ENCODE assay signal across 21 cellular contexts in the genomic region with DNA sequence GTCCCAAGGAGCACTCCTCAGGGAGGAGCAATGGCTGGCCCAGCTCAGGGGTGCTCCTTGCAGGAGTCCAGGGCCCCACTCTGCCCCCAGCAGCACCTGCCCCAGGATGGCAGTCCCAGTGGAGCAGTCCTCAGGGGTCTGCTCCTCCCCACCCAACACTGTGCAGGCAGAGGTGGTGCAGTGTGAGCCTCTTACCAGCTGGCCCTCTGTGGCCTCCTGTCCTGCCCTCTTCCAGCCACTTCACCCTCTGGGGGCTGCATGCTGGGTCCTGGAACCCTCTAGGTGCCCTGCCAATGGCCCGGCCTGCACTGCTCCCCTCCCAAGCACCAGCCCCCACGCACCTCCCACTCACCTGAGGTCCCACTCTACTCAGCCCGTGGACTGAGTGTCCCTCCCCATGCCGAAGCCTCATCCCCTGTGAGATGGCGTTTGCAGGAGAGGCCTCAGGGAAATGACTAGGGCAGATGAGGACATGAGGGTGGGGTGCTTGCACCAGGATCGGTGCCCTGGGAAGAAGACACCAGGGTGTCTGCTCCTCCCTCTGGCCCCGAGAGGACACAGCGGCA. TPM values are rescaled to one million over a fixed set of nuclear protein-coding genes. Genes with fewer than 3 reads are reported as not detected.
A peak's percentile ranks its signal among the peaks of the same experiment; 100 is the strongest.
DNase-seq lines count a peak whose midpoint lies in the region; ATAC-seq, FAIRE-seq and TF ChIP-seq lines count a peak whose summit lies in the region.
"Had no signal": no experiment of that assay in that cellular context is flagged by ENCODE, and none has a peak within 500 bp of the region (broad histone marks: within the 10 kb centered on the region; RNA-seq: fewer than 3 reads in every experiment).

No MANE protein-coding gene starts in this region.

- H2AK9ac ChIP-seq in IMR-90 (replicated peaks; ENCODE audit: low read depth, low read length, poor library complexity), result peak overlapping the region; percentile 8

- ATAC-seq in activated CD8-positive, alpha-beta memory T cell treated with anti-CD3 and anti-CD28 coated beads, Interleukin-2, amount 10 ng/mL, durations not matched to agents 7 days and 5 days, result no peak
- ATAC-seq in IMR-90 (ENCODE audit: low read depth), result no peak
- no peak for ATAC-seq in HepG2
- ATAC-seq in HG03354 (IDR thresholded peaks at IDR 0.05; ENCODE audit: poor library complexity, severe bottlenecking, unreplicated experiment), result no peak
- no peak for ATAC-seq in HG02852 (IDR thresholded peaks at IDR 0.05; ENCODE audit: unreplicated experiment)
- ATAC-seq: GM12878, K562, PC-3 had no signal

- H3K36me3 ChIP-seq in IMR-90 (ENCODE audit: control insufficient read depth, insufficient read depth, low read length) (no peaks in the 10 kb centered on the region), HepG2 (replicated peaks in 1 of 2; ENCODE audit: control insufficient read depth in 1 of 2, insufficient read depth in 2 of 2, low read length in 2 of 2) (no peaks in the 10 kb centered on the region)
- H3K36me3 ChIP-seq: BLaER1 treated with 17β-estradiol and CSF1 and Interleukin-3, amounts not matched to agents 10 nM and 100 nM had no signal

- no peak overlapping the region for H3K18ac ChIP-seq in IMR-90 (ENCODE audit: low read depth, low read length)

- H4K20me1 ChIP-seq in IMR-90 (ENCODE audit: insufficient read depth, low read length), result no peaks in the 10 kb centered on the region
- H4K20me1 ChIP-seq in HepG2 (ENCODE audit: insufficient read depth, low read length), result no peaks in the 10 kb centered on the region
- H4K20me1 ChIP-seq: BLaER1 treated with 17β-estradiol and CSF1 and Interleukin-3, amounts not matched to agents 10 nM and 100 nM had no signal

- H3K14ac ChIP-seq in IMR-90 (replicated peaks; ENCODE audit: low read depth, low read length), result no peak overlapping the region

- in situ Hi-C loops in IMR-90 (cut with MboI; ENCODE audit: low sequenced_read_pairs) (no loop called here), HepG2 (cut with HindIII; ENCODE audit: extremely low pct_ligation_motif_present, low pct_unique_long_range_greater_than_20kb) (no loop called here)

- POLR2A ChIA-PET in IMR-90 (lab: Charles Lee; ENCODE audit: unreplicated experiment), result no interaction called here
- POLR2A ChIA-PET in HepG2 (lab: Yijun Ruan, JAX), result no interaction called here

- H3K36me3 Mint-ChIP-seq in activated CD8-positive, alpha-beta memory T cell treated with anti-CD3 and anti-CD28 coated beads, Interleukin-2, amount 10 ng/mL, durations not matched to agents 7 days and 5 days, result no peaks in the 10 kb centered on the region

- H4K91ac ChIP-seq in IMR-90 (ENCODE audit: insufficient read depth, low read depth, low read length), result peak overlapping the region; percentile 10; the same call in 1 of the 2 replicates

- no peak overlapping the region for H2BK5ac ChIP-seq in IMR-90 (ENCODE audit: low read depth, low read length, poor library complexity, severe bottlenecking)

- H3K4me1 Mint-ChIP-seq in activated CD8-positive, alpha-beta memory T cell treated with anti-CD3 and anti-CD28 coated beads, Interleukin-2, amount 10 ng/mL, durations not matched to agents 7 days and 5 days, result no peaks in the 10 kb centered on the region

- TF ChIP-seq POLR2A in IMR-90 (IDR thresholded peaks at IDR 0.05; ENCODE audit: low read depth, low read length) (no peak), HepG2 (IDR thresholded peaks at IDR 0.05; ENCODE audit: insufficient read depth in 1 of 2, low read depth in 2 of 2, low read length in 2 of 2) (no peak)

- DNase-seq in activated CD8-positive, alpha-beta memory T cell treated with anti-CD3 and anti-CD28 coated beads, Interleukin-2, amount 10 ng/mL, durations not matched to agents 7 days and 5 days, result peak; percentile 38
- DNase-seq in activated CD8-positive, alpha-beta memory T cell treated with anti-CD3 and anti-CD28 coated beads for 24 hours, result no peak
- no peak for DNase-seq in IMR-90
- no peak for DNase-seq in HepG2 (ENCODE audit: low spot score)
- peak; percentile 62 for DNase-seq in posterior vena cava (ENCODE audit: low spot score)
- no peak for DNase-seq in superior temporal gyrus (ENCODE audit: extremely low spot score)
- DNase-seq: GDM1, GM23248, HCEC 1CT, NCI-H146, NCI-H2081, NCI-H510A treated with DMSO at 0.1 percent for 48 hours, NCI-H82, PC-3 had no signal

- TF ChIP-seq EP300 in HepG2 (IDR thresholded peaks at IDR 0.05; ENCODE audit: low read depth in 2 of 2, low read length in 2 of 2), result no peak
- no peak for TF ChIP-seq EP300 in HepG2 (CRISPR knock-in tag; IDR thresholded peaks at IDR 0.05; ENCODE audit: borderline replicate concordance)

- peak overlapping the region; percentile 95 for H2BK120ac ChIP-seq in IMR-90 (ENCODE audit: low read depth, low read length)

- no peak overlapping the region for H3K4me3 ChIP-seq in IMR-90 (ENCODE audit: insufficient read depth, low read depth, low read length)
- H3K4me3 ChIP-seq in HepG2 (replicated peaks in 1 of 3; ENCODE audit: insufficient read depth in 1 of 3, low read depth in 2 of 3, low read length in 3 of 3), result no peak overlapping the region
- H3K4me3 ChIP-seq: BLaER1 treated with 17β-estradiol and CSF1 and Interleukin-3, amounts not matched to agents 10 nM and 100 nM; GM12878; GM23248; K562 had no signal

- H3K27ac ChIP-seq in IMR-90 (ENCODE audit: insufficient read depth, low read length) (no peak overlapping the region), HepG2 (ENCODE audit: extremely low read length, insufficient read depth, low read length) (no peak overlapping the region)
- H3K27ac ChIP-seq: BLaER1 treated with 17β-estradiol and CSF1 and Interleukin-3, amounts not matched to agents 10 nM and 100 nM; GM23248; RWPE1 had no signal

- no peak overlapping the region for H4K5ac ChIP-seq in IMR-90 (ENCODE audit: low read depth, low read length)

- H3K79me2 ChIP-seq in HepG2 (ENCODE audit: insufficient read depth, low read length), result no peaks in the 10 kb centered on the region

- H2BK15ac ChIP-seq in IMR-90 (ENCODE audit: low read depth, low read length), result no peak overlapping the region; the same call in 2 of the 3 replicates

- TF ChIP-seq RAD21 in IMR-90 (IDR thresholded peaks at IDR 0.05; ENCODE audit: low read length), result no peak
- no peak for TF ChIP-seq RAD21 in HepG2 (CRISPR knock-in tag; IDR thresholded peaks at IDR 0.05)

- H3K23ac ChIP-seq in IMR-90 (ENCODE audit: low read depth, low read length), result no peak overlapping the region

- H3K56ac ChIP-seq in IMR-90 (ENCODE audit: extremely low read depth, insufficient read depth, low read length), result no peak overlapping the region

- no peak overlapping the region; the same call in 1 of the 2 replicates for H2BK20ac ChIP-seq in IMR-90 (ENCODE audit: low read depth, low read length)

- TF ChIP-seq CTCF in IMR-90 (conservative IDR thresholded peaks at IDR 0.05; ENCODE audit: low read depth, low read length), result no peak
- no peak for TF ChIP-seq CTCF in HepG2 (CRISPR knock-in tag; IDR thresholded peaks at IDR 0.05)

- H2AK5ac ChIP-seq in IMR-90 (ENCODE audit: low read depth, low read length), result peak overlapping the region; percentile 56

- H3K4me1 ChIP-seq in IMR-90 (ENCODE audit: control insufficient read depth, insufficient read depth, low read length) (peaks cover 17% of the 10 kb centered on the region), HepG2 (ENCODE audit: insufficient read depth, low read length) (peaks cover 35% of the 10 kb centered on the region)

- H3K9me3 ChIP-seq in IMR-90 (ENCODE audit: control insufficient read depth, insufficient read depth, low read length) (no peaks in the 10 kb centered on the region), HepG2 (ENCODE audit: low read length) (no peaks in the 10 kb centered on the region)

- H3K9ac ChIP-seq in IMR-90 (ENCODE audit: low read depth, low read length) (no peak overlapping the region), HepG2 (ENCODE audit: insufficient read depth, low read depth, low read length) (no peak overlapping the region)
- H3K9ac ChIP-seq: BLaER1 treated with 17β-estradiol and CSF1 and Interleukin-3, amounts not matched to agents 10 nM and 100 nM; GM23248 had no signal

- H3K4me2 ChIP-seq in IMR-90 (ENCODE audit: low read depth, low read length) (no peak overlapping the region), HepG2 (ENCODE audit: low read depth, low read length) (no peak overlapping the region)
- H3K4me2 ChIP-seq: BLaER1 treated with 17β-estradiol and CSF1 and Interleukin-3, amounts not matched to agents 10 nM and 100 nM had no signal

- FAIRE-seq in HepG2 (lab: Jason Lieb, UNC), result no peak
- FAIRE-seq: A204.1, GM12878, K562 had no signal

- H3K79me1 ChIP-seq in IMR-90 (ENCODE audit: low read depth in 1 of 2, low read length in 2 of 2), result 0 out of 4 replicates have a peak, but pooled peaks cover 0 to 3% of the 10 kb centered on the region in 2 experiments

- CTCF ChIA-PET in activated CD8-positive, alpha-beta memory T cell treated with anti-CD3 and anti-CD28 coated beads, Interleukin-2, amount 10 ng/mL, durations not matched to agents 7 days and 5 days (lab: Charles Lee), result no interaction called here
- CTCF ChIA-PET in IMR-90 (lab: Yijun Ruan, JAX), result interaction anchor here (1.1 kb wide), 1 partner anchor 8 kb away, joined by 4 read pairs; no protein-coding TSS in a partner anchor
- CTCF ChIA-PET in HepG2 (lab: Yijun Ruan, JAX; ENCODE audit: low intra/inter-chr PET ratio, low total read pairs), result no interaction called here

- H3K27ac Mint-ChIP-seq in activated CD8-positive, alpha-beta memory T cell treated with anti-CD3 and anti-CD28 coated beads, Interleukin-2, amount 10 ng/mL, durations not matched to agents 7 days and 5 days, result no peak overlapping the region

- H3K4ac ChIP-seq in IMR-90 (ENCODE audit: low read depth, low read length), result peak overlapping the region; percentile 23

- no peaks in the 10 kb centered on the region for H3K27me3 ChIP-seq in IMR-90 (ENCODE audit: control insufficient read depth, insufficient read depth, low read length)
- H3K27me3 ChIP-seq in HepG2 (ENCODE audit: control insufficient read depth in 1 of 2, insufficient read depth in 2 of 2, low read length in 2 of 2), result peaks cover 5 to 21% of the 10 kb centered on the region in 2 experiments; a peak in 3 of 5 replicates
- H3K27me3 ChIP-seq: BLaER1 treated with 17β-estradiol and CSF1 and Interleukin-3, amounts not matched to agents 10 nM and 100 nM had no signal

- dilution Hi-C loops in IMR-90 (cut with HindIII; ENCODE audit: low sequenced_read_pairs, unreplicated experiment), result no loop called here

- 96% methylated on average over 3 of the region's 8 CpGs; no CpG with 5 or more reads in 1 of the 2 experiments for WGBS in IMR-90 (ENCODE audit: extremely low coverage in 2 of 2, insufficient read length in 1 of 2), 2 experiments
- WGBS in HepG2 (ENCODE audit: low lambda C conversion rate), result 61% methylated on average over 6 of the region's 8 CpGs

- no peaks in the 10 kb centered on the region for H3K27me3 Mint-ChIP-seq in activated CD8-positive, alpha-beta memory T cell treated with anti-CD3 and anti-CD28 coated beads, Interleukin-2, amount 10 ng/mL, durations not matched to agents 7 days and 5 days

- H4K8ac ChIP-seq in IMR-90 (ENCODE audit: low read depth in 2 of 2, low read length in 2 of 2), result no peak overlapping the region

- H2AFZ ChIP-seq in IMR-90 (replicated peaks; ENCODE audit: low read length, poor library complexity) (peak overlapping the region; percentile 58), HepG2 (ENCODE audit: low read length) (no peak overlapping the region)
- H2AFZ ChIP-seq: GM23248 had no signal

- H3K4me3 Mint-ChIP-seq in activated CD8-positive, alpha-beta memory T cell treated with anti-CD3 and anti-CD28 coated beads, Interleukin-2, amount 10 ng/mL, durations not matched to agents 7 days and 5 days, result no peak overlapping the region

- no TSS peak for BruUV-seq in IMR-90 (replicated peaks; lab: Mats Ljungman, UMichigan)
- no TSS peak for BruUV-seq in HepG2 (replicated peaks; lab: Mats Ljungman, UMichigan)

- intact Hi-C loops in IMR-90 (cut with micrococcal nuclease) (no loop called here), HepG2 (cut with micrococcal nuclease; ENCODE audit: unreplicated experiment) (no loop called here), posterior vena cava (cut with DNase I) (no loop called here)

- no peaks in the 10 kb centered on the region for H3K9me3 Mint-ChIP-seq in activated CD8-positive, alpha-beta memory T cell treated with anti-CD3 and anti-CD28 coated beads, Interleukin-2, amount 10 ng/mL, durations not matched to agents 7 days and 5 days (ENCODE audit: low read depth)

- peaks cover 28% of the 10 kb centered on the region for H3K9me1 ChIP-seq in IMR-90 (ENCODE audit: insufficient read depth, low read length)

RNA-seq across cellular contexts. Expression of a gene that starts 47.1 kb away (rescaled TPM):
- total RNA-seq in activated CD8-positive, alpha-beta memory T cell treated with anti-CD3 and anti-CD28 coated beads, Interleukin-2, amount 10 ng/mL, durations not matched to agents 7 days and 5 days, result under 1 TPM; 0.09 to 0.16 TPM
- 19.2 and 21.1 TPM in 2 replicates for total RNA-seq in IMR-90 (2012; rRNA removed)
- 154 and 173 TPM in 2 replicates for polyA plus RNA-seq in IMR-90 (2012; rRNA removed)
- 95.5 and 194 TPM in 2 replicates for polyA plus RNA-seq in IMR-90 (2012; cell fraction: cytosol; rRNA removed)
- polyA plus RNA-seq in IMR-90 (2012; cell fraction: nucleus; rRNA removed; ENCODE audit: low replicate concordance), result 391 and 419 TPM in 2 replicates
- total RNA-seq in HepG2 (2016; rRNA removed; fragmentation: Illumina TruSeq; extraction: Trizol), result not detected in 2 replicates
- total RNA-seq in HepG2 (2016; cell fraction: cytosol; rRNA removed; fragmentation: Illumina TruSeq; extraction: Trizol; ENCODE audit: low read depth), result not detected in 2 replicates
- total RNA-seq in HepG2 (2016; cell fraction: insoluble cytoplasmic fraction; rRNA removed; fragmentation: Illumina TruSeq; extraction: Trizol), result not detected in 2 replicates
- total RNA-seq in HepG2 (2016; cell fraction: membrane; rRNA removed; fragmentation: Illumina TruSeq; extraction: Trizol), result not detected in 2 replicates
- total RNA-seq in HepG2 (2016; cell fraction: nucleus; rRNA removed; fragmentation: Illumina TruSeq; extraction: Trizol), result not detected in 2 replicates
- polyA plus RNA-seq in HepG2 (2011; rRNA removed), result under 0.01 TPM in 1 of 2 replicates, not detected in the other
- polyA plus RNA-seq in HepG2 (2011; cell fraction: cytosol; rRNA removed), result under 0.01 TPM in 1 of 2 replicates, not detected in the other
- polyA plus RNA-seq in HepG2 (2011; cell fraction: nucleus; rRNA removed), result 0.07 and 0.08 TPM in 2 replicates
- not detected in 2 replicates for polyA plus RNA-seq in HepG2 (2012)
- polyA plus RNA-seq in HepG2 (2016; cell fraction: cytosol; fragmentation: Illumina TruSeq; extraction: Trizol; ENCODE audit: low read depth), result not detected in 2 replicates
- polyA plus RNA-seq in HepG2 (2016; cell fraction: insoluble cytoplasmic fraction; fragmentation: Illumina TruSeq; extraction: Trizol; ENCODE audit: low read depth), result not detected in 2 replicates
- polyA plus RNA-seq in HepG2 (2016; cell fraction: membrane; fragmentation: Illumina TruSeq; extraction: Trizol; ENCODE audit: low read depth), result not detected in 2 replicates
- 0.19 TPM in 1 of 2 replicates, not detected in the other for polyA plus RNA-seq in HepG2 (2016; cell fraction: nucleus; fragmentation: Illumina TruSeq; extraction: Trizol; ENCODE audit: insufficient read depth, low read depth)
- 0.04 and 20.3 TPM in 2 replicates for polyA minus RNA-seq in HepG2 (2011; rRNA and poly(A)+ RNA removed; ENCODE audit: low replicate concordance)
- 0.20 TPM in 1 of 2 replicates, not detected in the other for polyA minus RNA-seq in HepG2 (2011; cell fraction: cytosol; rRNA and poly(A)+ RNA removed)
- not detected in 2 replicates for polyA minus RNA-seq in HepG2 (2011; cell fraction: nucleus; rRNA and poly(A)+ RNA removed)
- total RNA-seq in posterior vena cava, result 100 to 1,000 TPM in 1 of 2 donors, 10 to 100 TPM in 1; 71.1 to 196 TPM

Comparison
In these comparisons a context has a peak if more than half of its experiments do, and no peak if none do; other contexts are left out.
1. DNase-seq: peak in activated CD8-positive, alpha-beta memory T cell treated with anti-CD3 and anti-CD28 coated beads, Interleukin-2, amount 10 ng/mL, durations not matched to agents 7 days and 5 days (single experiment) and posterior vena cava (single experiment); none in activated CD8-positive, alpha-beta memory T cell treated with anti-CD3 and anti-CD28 coated beads for 24 hours (single experiment), IMR-90 (single experiment), HepG2 (single experiment) and superior temporal gyrus (single experiment).
2. RNA of a gene that starts 47.1 kb away (total RNA-seq): 71.1 to 196 TPM in posterior vena cava and 19.2 to 21.1 TPM in IMR-90; 0.09 to 0.16 TPM in activated CD8-positive, alpha-beta memory T cell treated with anti-CD3 and anti-CD28 coated beads, Interleukin-2, amount 10 ng/mL, durations not matched to agents 7 days and 5 days and not detected in HepG2; every median in the first group is over 10 times any median in the second.